In genomic region chr11:48116437-48116836, GRCh38 we compare ENCODE assay signal across 22 cellular contexts.
"Had no signal": no experiment of that assay in that cellular context is flagged by ENCODE, and none has a peak within 500 bp of the region (broad histone marks: within the 10 kb centered on the region; RNA-seq: fewer than 3 reads in every experiment).

No MANE protein-coding gene starts in this region.

- H3K9me3 ChIP-seq: ovary, testis had no signal

- DNase-seq: natural killer cell; occipital lobe; ovary; posterior cingulate gyrus; psoas muscle; right cardiac atrium; sigmoid colon; small intestine; stimulated activated CD4-positive, alpha-beta T cell treated with anti-CD3 and anti-CD28 coated beads, Interleukin-2, amount 100 ng/mL, for 24 hours; stimulated activated CD4-positive, alpha-beta T cell treated with anti-CD3 and anti-CD28 coated beads, Interleukin-2, amount 100 ng/mL, for 48 hours; stimulated activated CD4-positive, alpha-beta T cell treated with anti-CD3 and anti-CD28 coated beads, Interleukin-4, amount 100 ng/mL, for 24 hours; stimulated activated naive CD8-positive, alpha-beta T cell treated with anti-CD3 and anti-CD28 coated beads, Interleukin-15, amount 100 ng/mL, for 72 hours; stimulated activated naive CD8-positive, alpha-beta T cell treated with anti-CD3 and anti-CD28 coated beads, Interleukin-15, Interleukin-2, amounts not matched to agents 100 U/mL and 50 U/mL, for 24 hours; testis; tibial artery; transverse colon; upper lobe of right lung; uterus had no signal

- H3K36me3 ChIP-seq: neural progenitor cell, ovary, sigmoid colon, suprapubic skin, tibial artery, uterus had no signal

- H2AFZ ChIP-seq: neural progenitor cell, parathyroid adenoma had no signal

- H3K79me2 ChIP-seq: parathyroid adenoma had no signal

- H3K27me3 ChIP-seq: neural progenitor cell, ovary, right lobe of liver, sigmoid colon, suprapubic skin, testis, tibial artery, transverse colon, upper lobe of right lung, uterus had no signal

- H3K4me3 ChIP-seq: neural progenitor cell, ovary, psoas muscle, right lobe of liver, sigmoid colon, suprapubic skin, testis, tibial artery, transverse colon, upper lobe of right lung, uterus had no signal

- FAIRE-seq: small intestine had no signal

- H3K27ac ChIP-seq: neural progenitor cell, ovary, parathyroid adenoma, psoas muscle, right lobe of liver, sigmoid colon, suprapubic skin, testis, tibial artery, transverse colon, upper lobe of right lung, uterus had no signal

- H3K4me2 ChIP-seq: neural progenitor cell had no signal

- H3K4me1 ChIP-seq: neural progenitor cell, parathyroid adenoma, psoas muscle, right lobe of liver, sigmoid colon, suprapubic skin, testis, tibial artery, transverse colon, upper lobe of right lung, uterus had no signal

- ATAC-seq: psoas muscle, right cardiac atrium had no signal

- H3K9ac ChIP-seq: neural progenitor cell, parathyroid adenoma had no signal
